24 cellular contexts compared by ENCODE assay signal in the genomic region with DNA sequence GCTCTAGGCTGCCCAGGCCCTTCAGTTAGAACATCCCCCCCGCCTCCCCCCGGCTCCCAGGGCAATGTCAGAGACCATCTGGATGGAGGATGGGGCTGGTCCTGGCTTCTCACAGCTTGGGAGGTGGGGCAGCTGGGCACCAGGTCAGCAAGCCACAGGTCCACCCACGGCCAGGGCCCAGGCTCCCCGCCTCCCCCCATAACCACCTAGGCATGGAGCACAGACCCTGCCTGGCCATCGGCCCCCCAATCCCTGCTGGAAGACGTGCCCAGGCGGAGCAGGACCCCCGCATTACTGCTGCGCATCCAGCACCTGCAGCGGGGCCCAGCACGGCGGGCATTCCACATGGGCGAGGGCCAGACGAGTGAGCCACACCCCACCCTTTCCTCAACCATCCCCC.
DNase-seq lines count a peak whose midpoint lies in the region; ATAC-seq and TF ChIP-seq lines count a peak whose summit lies in the region.
"Had no signal": no experiment of that assay in that cellular context is flagged by ENCODE, and none has a peak within 500 bp of the region (broad histone marks: within the 10 kb centered on the region; RNA-seq: fewer than 3 reads in every experiment).

No MANE protein-coding gene starts in this region.

- no peaks in the 10 kb centered on the region for H3K4me1 Mint-ChIP-seq in WTC11
- H3K4me1 Mint-ChIP-seq: activated T-helper 17 cell treated with anti-CD3 and anti-CD28 coated beads, Interleukin-2, amount 50 U/mL, for 72 hours had no signal

- peaks cover 0 to 20% (median 4%) of the 10 kb centered on the region in 6 donors for H3K4me1 ChIP-seq in spleen
- H3K4me1 ChIP-seq: breast epithelium, colonic mucosa, gastroesophageal sphincter, stomach, tibial nerve had no signal

- WGBS in spleen, 5 donors = 87 to 92% (median 89%) methylated on average over 7 to 14 of the region's 14 CpGs

- intact Hi-C loops in spleen (cut with DNase I; ENCODE audit: low total_unique reads) = no loop called here

- H3K9me3 Mint-ChIP-seq in WTC11 = peaks cover 4% of the 10 kb centered on the region
- H3K9me3 Mint-ChIP-seq: activated T-helper 17 cell treated with anti-CD3 and anti-CD28 coated beads, Interleukin-2, amount 50 U/mL, for 72 hours; memory B cell had no signal

- no peaks in the 10 kb centered on the region for H3K36me3 Mint-ChIP-seq in WTC11

- peak overlapping the region; percentile 27; the same call in 1 of the 2 replicates for H3K27ac Mint-ChIP-seq in WTC11
- H3K27ac Mint-ChIP-seq: activated B cell treated with CpG ODN at 0.5 μM for 24 hours; activated T-helper 17 cell treated with anti-CD3 and anti-CD28 coated beads, Interleukin-2, amount 50 U/mL, for 72 hours; CD8-positive, alpha-beta T cell; memory B cell had no signal

- no peak overlapping the region for H3K4me3 Mint-ChIP-seq in WTC11
- H3K4me3 Mint-ChIP-seq: activated B cell treated with CpG ODN at 0.5 μM for 24 hours; activated T-helper 17 cell treated with anti-CD3 and anti-CD28 coated beads, Interleukin-2, amount 50 U/mL, for 72 hours; CD8-positive, alpha-beta T cell; memory B cell had no signal

- no peaks in the 10 kb centered on the region for H3K27me3 ChIP-seq in spleen (replicated peaks in 1 of 7)
- H3K27me3 ChIP-seq: breast epithelium, colonic mucosa, gastroesophageal sphincter, stomach, tibial nerve had no signal

- H3K9me3 ChIP-seq in spleen = peaks cover 0 to 13% (median 8%) of the 10 kb centered on the region in 8 donors
- H3K9me3 ChIP-seq: colonic mucosa, gastroesophageal sphincter, stomach had no signal

- H3K27me3 Mint-ChIP-seq in WTC11 (ENCODE audit: low read depth) = no peaks in the 10 kb centered on the region
- H3K27me3 Mint-ChIP-seq: activated B cell treated with CpG ODN at 0.5 μM for 24 hours; activated T-helper 17 cell treated with anti-CD3 and anti-CD28 coated beads, Interleukin-2, amount 50 U/mL, for 72 hours; memory B cell had no signal

- peak; percentile 41 for DNase-seq in activated effector memory CD4-positive, alpha-beta T cell treated with anti-CD3 and anti-CD28 coated beads, Interleukin-2, amount 50 U/mL, for 16 hours
- DNase-seq in activated effector memory CD4-positive, alpha-beta T cell treated with Interleukin-2 at 50 U/mL for 16 hours = no peak
- DNase-seq in WTC11 (ENCODE audit: low spot score) (peak; percentile 8), left lobe of liver (ENCODE audit: low spot score) (peak; percentile 38), spleen (peak; percentile 72), NCI-H510A (lab: John Stamatoyannopoulos, UW) (no peak)
- DNase-seq: 8988T; activated B cell treated with CpG ODN at 0.5 μM for 24 hours; activated CD4-positive, alpha-beta T cell treated with anti-CD3 and anti-CD28 coated beads, Interleukin-2, amount 50 U/mL, for 4 hours; colonic mucosa; NCI-H2081; NCI-H345; nucleus accumbens; stomach; T-helper 9 cell had no signal

- TF ChIP-seq CTCF in WTC11 (IDR thresholded peaks at IDR 0.05) = no peak
- TF ChIP-seq CTCF in spleen (IDR thresholded peaks at IDR 0.05 in 8 of 11, conservative IDR thresholded peaks at IDR 0.05 in 3 of 11) = no peak

- no peak overlapping the region for H3K4me3 ChIP-seq in spleen
- H3K4me3 ChIP-seq: breast epithelium, colonic mucosa, gastroesophageal sphincter, stomach, tibial nerve had no signal

- CTCF ChIA-PET in WTC11 (lab: Charles Lee) = no interaction called here

- H3K36me3 ChIP-seq in spleen = peaks cover 0 to 48% (median 0%) of the 10 kb centered on the region in 6 donors
- H3K36me3 ChIP-seq: breast epithelium, colonic mucosa had no signal

- no peak for ATAC-seq in WTC11
- ATAC-seq in left lobe of liver = no peak
- no peak for ATAC-seq in HG03354 (IDR thresholded peaks at IDR 0.05; ENCODE audit: poor library complexity, severe bottlenecking, unreplicated experiment)
- no peak for ATAC-seq in esophagus mucosa
- ATAC-seq: activated T-helper 17 cell treated with anti-CD3 and anti-CD28 coated beads, Interleukin-2, amount 50 U/mL, for 72 hours; CD8-positive, alpha-beta T cell; gastroesophageal sphincter had no signal

- H3K27ac ChIP-seq in spleen = no peak overlapping the region
- H3K27ac ChIP-seq: breast epithelium, colonic mucosa, gastroesophageal sphincter, RWPE1, stomach, tibial nerve had no signal

- TF ChIP-seq POLR2A in spleen (IDR thresholded peaks at IDR 0.05) = no peak

- POLR2A ChIA-PET in WTC11 (lab: Charles Lee) = interaction anchor here (0.6 kb wide), 1 partner anchor 170 kb away, joined by 4 read pairs; a partner anchor contains a TSS

TF ChIP-seq in WTC11, 78 proteins besides CTCF, POLR2A, EP300 and RAD21:
- no peak for TF ChIP-seq TP53 (CRISPR knock-in tag; IDR thresholded peaks at IDR 0.05)

Comparison
In these comparisons a context has a peak if more than half of its experiments do, and no peak if none do; other contexts are left out.
1. DNase-seq: peak in activated effector memory CD4-positive, alpha-beta T cell treated with anti-CD3 and anti-CD28 coated beads, Interleukin-2, amount 50 U/mL, for 16 hours (single experiment), WTC11 (single experiment), left lobe of liver (single experiment) and spleen (single experiment); none in activated effector memory CD4-positive, alpha-beta T cell treated with Interleukin-2 at 50 U/mL for 16 hours (single experiment) and NCI-H510A (single experiment).